ENCODE assay signal across 8 cellular contexts in genomic region chr2:149329068-149329467, GRCh38. TPM values are rescaled to one million over a fixed set of nuclear protein-coding genes. Genes with fewer than 3 reads are reported as not detected.
DNase-seq lines count a peak whose midpoint lies in the region; ATAC-seq and TF ChIP-seq lines count a peak whose summit lies in the region.

No MANE protein-coding gene starts in this region.

- TF ChIP-seq POLR2A in transverse colon (IDR thresholded peaks at IDR 0.05): no peak

- H3K36me3 ChIP-seq in left ventricle myocardium inferior (no peaks in the 10 kb centered on the region), RWPE2 (ENCODE audit: low read depth) (no peaks in the 10 kb centered on the region), transverse colon (no peaks in the 10 kb centered on the region), MG63 (no peaks in the 10 kb centered on the region)

- peaks cover 53% of the 10 kb centered on the region for H3K27me3 ChIP-seq in left ventricle myocardium inferior (ENCODE audit: low read depth)
- H3K27me3 ChIP-seq in RWPE2 (ENCODE audit: insufficient read depth, poor library complexity, severe bottlenecking): no peaks in the 10 kb centered on the region
- peaks cover 15% of the 10 kb centered on the region for H3K27me3 ChIP-seq in transverse colon
- peaks cover 11% of the 10 kb centered on the region for H3K27me3 ChIP-seq in MG63

- in situ Hi-C loops in transverse colon (cut with MboI; ENCODE audit: low pct_ligation_motif_present in 1 of 4, low pct_unique_long_range_greater_than_20kb in 1 of 4, low sequenced_read_pairs in 3 of 4): no loop called here

- peaks cover 8% of the 10 kb centered on the region for H3K36me3 Mint-ChIP-seq in glutamatergic neuron (ENCODE audit: unreplicated experiment)

- peaks cover 3% of the 10 kb centered on the region for H3K9me3 Mint-ChIP-seq in glutamatergic neuron (ENCODE audit: unreplicated experiment)

- TF ChIP-seq EP300 in transverse colon (IDR thresholded peaks at IDR 0.05; ENCODE audit: low read depth): no peak

- H3K27ac ChIP-seq in left ventricle myocardium inferior (replicated peaks) (no peak overlapping the region), RWPE2 (ENCODE audit: poor library complexity, severe bottlenecking) (peak overlapping the region; percentile 58), transverse colon (peak overlapping the region in 2 of 4 donors; percentile 67 to 89)

- H3K9me3 ChIP-seq in left ventricle myocardium inferior (replicated peaks) (peaks cover 19% of the 10 kb centered on the region), RWPE2 (ENCODE audit: severe bottlenecking) (no peaks in the 10 kb centered on the region), transverse colon (no peaks in the 10 kb centered on the region), MG63 (no peaks in the 10 kb centered on the region)

- intact Hi-C loops in left ventricle myocardium inferior (cut with micrococcal nuclease): no loop called here
- intact Hi-C loops in left cardiac atrium (cut with DNase I): no loop called here
- intact Hi-C loops in transverse colon (cut with DNase I; ENCODE audit: low total_unique reads): no loop called here

- H3K4me1 ChIP-seq in left ventricle myocardium inferior: peaks cover 20% of the 10 kb centered on the region
- H3K4me1 ChIP-seq in RWPE2 (ENCODE audit: insufficient read depth, poor library complexity, severe bottlenecking): peaks cover 3% of the 10 kb centered on the region
- H3K4me1 ChIP-seq in transverse colon: peaks cover 0 to 15% (median 9%) of the 10 kb centered on the region in 4 donors

- TF ChIP-seq CTCF in left ventricle myocardium inferior (IDR thresholded peaks at IDR 0.05; ENCODE audit: borderline replicate concordance) (peak; percentile 24), RWPE2 (IDR thresholded peaks at IDR 0.05; ENCODE audit: poor library complexity, severe bottlenecking) (peak; percentile 37), glutamatergic neuron (IDR thresholded peaks at IDR 0.05; ENCODE audit: partially characterized antibody, unreplicated experiment) (peak; percentile 58), transverse colon (IDR thresholded peaks at IDR 0.05) (peak in 4 of 5 experiments; percentile 20 to 28 (median 26))

- no peak overlapping the region for H3K27ac Mint-ChIP-seq in glutamatergic neuron (ENCODE audit: unreplicated experiment)

- peaks cover 2% of the 10 kb centered on the region for H3K4me1 Mint-ChIP-seq in glutamatergic neuron (ENCODE audit: low read depth, unreplicated experiment)

- peak overlapping the region; percentile 84 for H3K4me3 Mint-ChIP-seq in glutamatergic neuron (ENCODE audit: unreplicated experiment)

- H3K27me3 Mint-ChIP-seq in glutamatergic neuron (ENCODE audit: unreplicated experiment): peaks cover 6% of the 10 kb centered on the region

- H3K4me3 ChIP-seq in left ventricle myocardium inferior (peak overlapping the region; percentile 77), RWPE2 (ENCODE audit: severe bottlenecking) (no peak overlapping the region), transverse colon (peak overlapping the region in 3 of 4 donors; percentile 62 to 70 (median 63)), MG63 (no peak overlapping the region)

- no peak for DNase-seq in left ventricle myocardium inferior
- no peak for DNase-seq in left cardiac atrium
- DNase-seq in RWPE2 (ENCODE audit: low spot score): no peak
- peak; percentile 51 for DNase-seq in glutamatergic neuron
- DNase-seq in transverse colon: no peak
- DNase-seq in MG63: no peak

- ATAC-seq in left cardiac atrium: no peak
- ATAC-seq in RWPE2 (ENCODE audit: low read depth): no peak
- no peak for ATAC-seq in GM18861 (IDR thresholded peaks at IDR 0.05; ENCODE audit: unreplicated experiment)
- ATAC-seq in HG02970 (IDR thresholded peaks at IDR 0.05; ENCODE audit: low FRiP score, unreplicated experiment): no peak

- WGBS in transverse colon (ENCODE audit: low coverage in 1 of 2), 2 donors: 55% methylated on average over 8 of the region's 8 CpGs; no CpG with 5 or more reads in 1 of the 2 donors

RNA-seq across cellular contexts. Expression of gene LYPD6, which starts 1.3 kb away (rescaled TPM):
- total RNA-seq in left ventricle myocardium inferior (0.08 TPM), left cardiac atrium (under 1 TPM; 0.27 to 0.50 TPM), glutamatergic neuron (ENCODE audit: unreplicated experiment) (1.5 TPM), transverse colon (10 to 100 TPM in 1 of 4 donors, 1 to 10 TPM in 3; 1.3 to 12.3 (median 2.6) TPM)
- 0.94 and 1.4 TPM in 2 replicates for total RNA-seq in MG63 (2014; rRNA removed; shearing (Covaris generic); ENCODE audit: low replicate concordance)

Comparison
In these comparisons a context has a peak if more than half of its experiments do, and no peak if none do; other contexts are left out.
1. H3K4me3 ChIP-seq: peak in left ventricle myocardium inferior (single experiment) and transverse colon (3 of 4); none in RWPE2 (single experiment) and MG63 (single experiment).
2. Peak in every context shown above with its lines, with median percentiles within 50 percentile points of each other: CTCF ChIP-seq.